ENCODE assay signal across 21 cellular contexts in the genomic region with DNA sequence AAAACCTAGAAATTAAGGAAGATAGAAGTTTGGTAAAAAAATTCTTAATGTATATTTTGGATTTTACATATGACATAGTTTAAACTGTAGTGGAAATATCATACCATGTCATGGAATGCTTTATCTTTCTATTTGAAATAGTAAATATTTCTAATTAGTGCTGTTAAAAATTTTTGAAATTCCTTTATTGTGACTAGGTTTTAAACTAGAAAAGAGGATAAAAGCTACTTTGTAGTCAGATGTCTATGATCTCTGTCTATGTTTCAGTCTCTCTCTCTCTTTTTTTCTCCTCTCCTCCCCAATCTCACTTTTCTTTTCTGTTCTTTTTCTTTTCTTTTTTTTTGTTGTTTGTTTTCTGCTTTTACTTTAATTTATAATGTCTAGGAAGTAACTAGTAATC.
DNase-seq lines count a peak whose midpoint lies in the region; ATAC-seq, FAIRE-seq and TF ChIP-seq lines count a peak whose summit lies in the region.
"Had no signal": no experiment of that assay in that cellular context is flagged by ENCODE, and none has a peak within 500 bp of the region (broad histone marks: within the 10 kb centered on the region; RNA-seq: fewer than 3 reads in every experiment).

No MANE protein-coding gene starts in this region.

- H3K4ac ChIP-seq in mesenchymal stem cell (ENCODE audit: low read depth in 1 of 2, low read length in 2 of 2), result no peak overlapping the region

- H3K27ac Mint-ChIP-seq in MCF 10A (ENCODE audit: low read depth, unreplicated experiment), result no peak overlapping the region

- POLR2A ChIA-PET in MCF 10A (lab: Yijun Ruan, JAX), result interaction anchor here (0.8 to 1.8 kb wide), 2 partner anchors 281 to 1461 kb away, joined by 3 read pairs; no protein-coding TSS in a partner anchor

- no peak overlapping the region for H2BK5ac ChIP-seq in mesenchymal stem cell (ENCODE audit: low read depth, low read length, poor library complexity, severe bottlenecking)

- DNase-seq in mammary epithelial cell (no peak), MCF 10A (ENCODE audit: unreplicated experiment) (no peak), NCI-H1105 (lab: John Stamatoyannopoulos, UW) (no peak), coronary artery (ENCODE audit: low spot score) (no peak), mesenchymal stem cell (no peak)
- DNase-seq: Caco-2; DMS53; GDM1; NCI-H1092; NCI-H1694; NCI-H2107; NCI-H69; NK-92 treated with Interleukin-12 subunit alpha and Interleukin-12 subunit beta, amount 100 ng/mL, for 24 hours; OCI-M1 had no signal

- in situ Hi-C loops in mammary epithelial cell (cut with MboI; ENCODE audit: low sequenced_read_pairs in 2 of 2), result no loop called here

- H3K4me1 Mint-ChIP-seq in MCF 10A (ENCODE audit: insufficient read depth, unreplicated experiment), result peaks cover 9% of the 10 kb centered on the region

- H3K4me3 ChIP-seq in mammary epithelial cell (replicated peaks in 1 of 3; ENCODE audit: insufficient read depth in 1 of 3, low read depth in 2 of 3, low read length in 3 of 3), result no peak overlapping the region
- H3K4me3 ChIP-seq in coronary artery, result no peak overlapping the region
- no peak overlapping the region for H3K4me3 ChIP-seq in mesenchymal stem cell (ENCODE audit: insufficient read depth in 1 of 2, low read depth in 1 of 2, low read length in 2 of 2)
- H3K4me3 ChIP-seq: BLaER1 treated with 17β-estradiol and CSF1 and Interleukin-3, amounts not matched to agents 10 nM and 100 nM had no signal

- H3K27me3 ChIP-seq in mammary epithelial cell (ENCODE audit: insufficient read depth, low read length) (no peaks in the 10 kb centered on the region), mesenchymal stem cell (ENCODE audit: control insufficient read depth in 1 of 2, insufficient read depth in 1 of 2, low read length in 2 of 2) (no peaks in the 10 kb centered on the region)
- H3K27me3 ChIP-seq: BLaER1 treated with 17β-estradiol and CSF1 and Interleukin-3, amounts not matched to agents 10 nM and 100 nM had no signal

- CTCF ChIA-PET in mammary epithelial cell (lab: Charles Lee; ENCODE audit: low non-redundant PET) (no interaction called here), MCF 10A (lab: Yijun Ruan, JAX) (no interaction called here)

- H3K9ac ChIP-seq in mammary epithelial cell (ENCODE audit: insufficient read depth, low read length) (no peak overlapping the region), mesenchymal stem cell (ENCODE audit: low read length) (no peak overlapping the region)
- H3K9ac ChIP-seq: BLaER1 treated with 17β-estradiol and CSF1 and Interleukin-3, amounts not matched to agents 10 nM and 100 nM had no signal

- H4K8ac ChIP-seq in mesenchymal stem cell (ENCODE audit: low read length), result no peak overlapping the region

- peak overlapping the region; percentile 8 for H3K27ac ChIP-seq in mammary epithelial cell (ENCODE audit: insufficient read depth, low read depth, low read length)
- no peak overlapping the region for H3K27ac ChIP-seq in coronary artery
- H3K27ac ChIP-seq in mesenchymal stem cell (ENCODE audit: low read length, poor library complexity, severe bottlenecking), result no peak overlapping the region
- H3K27ac ChIP-seq: 22Rv1; BLaER1 treated with 17β-estradiol and CSF1 and Interleukin-3, amounts not matched to agents 10 nM and 100 nM; RWPE1 had no signal

- no peak overlapping the region for H3K4me2 ChIP-seq in mammary epithelial cell (ENCODE audit: insufficient read depth, low read depth, low read length)
- no peak overlapping the region for H3K4me2 ChIP-seq in mesenchymal stem cell (ENCODE audit: low read length, poor library complexity, severe bottlenecking)
- H3K4me2 ChIP-seq: BLaER1 treated with 17β-estradiol and CSF1 and Interleukin-3, amounts not matched to agents 10 nM and 100 nM had no signal

- no peaks in the 10 kb centered on the region for H4K20me1 ChIP-seq in mammary epithelial cell (ENCODE audit: insufficient read depth, low read length)

- dilution Hi-C loops in mammary epithelial cell (cut with HindIII; ENCODE audit: low sequenced_read_pairs), result no loop called here

- H2BK120ac ChIP-seq in mesenchymal stem cell (ENCODE audit: low read depth, low read length), result no peak overlapping the region

- no peak overlapping the region for H3K4me3 Mint-ChIP-seq in MCF 10A (ENCODE audit: unreplicated experiment)

- H3K4me1 ChIP-seq in mammary epithelial cell (ENCODE audit: insufficient read depth, low read length), result peaks cover 2% of the 10 kb centered on the region
- no peaks in the 10 kb centered on the region for H3K4me1 ChIP-seq in mesenchymal stem cell (ENCODE audit: control insufficient read depth, insufficient read depth, low read depth, low read length)
- H3K4me1 ChIP-seq: BLaER1 treated with 17β-estradiol and CSF1 and Interleukin-3, amounts not matched to agents 10 nM and 100 nM had no signal

- H2AK5ac ChIP-seq in mesenchymal stem cell (ENCODE audit: low read length, severe bottlenecking), result no peak overlapping the region

- ATAC-seq in SK-N-SH treated with all-trans-retinoic acid at 6 μM for 48 hours (no peak), HG03354 (IDR thresholded peaks at IDR 0.05; ENCODE audit: poor library complexity, severe bottlenecking, unreplicated experiment) (no peak)

- H3K27me3 Mint-ChIP-seq in MCF 10A (ENCODE audit: insufficient read depth, unreplicated experiment), result no peaks in the 10 kb centered on the region

- peak; percentile 94 for FAIRE-seq in islet of Langerhans (lab: Jason Lieb, UNC)
- FAIRE-seq: HTR-8/SVneo had no signal

- TF ChIP-seq CTCF in mammary epithelial cell (conservative IDR thresholded peaks at IDR 0.05 in 1 of 2, IDR thresholded peaks at IDR 0.05 in 1 of 2; ENCODE audit: extremely low read depth in 1 of 2, insufficient read depth in 1 of 2, low read depth in 1 of 2, low read length in 2 of 2) (no peak), MCF 10A (IDR thresholded peaks at IDR 0.05; ENCODE audit: unreplicated experiment) (no peak), coronary artery (IDR thresholded peaks at IDR 0.05) (no peak)

- no peaks in the 10 kb centered on the region for H3K9me3 Mint-ChIP-seq in MCF 10A (ENCODE audit: unreplicated experiment)

- H2AFZ ChIP-seq in mammary epithelial cell (ENCODE audit: low read depth, low read length), result no peak overlapping the region
- no peak overlapping the region for H2AFZ ChIP-seq in mesenchymal stem cell (ENCODE audit: low read depth, low read length)

- H3K79me2 ChIP-seq in mammary epithelial cell (ENCODE audit: insufficient read depth, low read length), result no peaks in the 10 kb centered on the region

- H3K18ac ChIP-seq in mesenchymal stem cell (ENCODE audit: low read depth in 1 of 2, low read length in 2 of 2), result no peak overlapping the region

- no peaks in the 10 kb centered on the region for H3K36me3 Mint-ChIP-seq in MCF 10A (ENCODE audit: insufficient read depth, unreplicated experiment)

- no peaks in the 10 kb centered on the region for H3K36me3 ChIP-seq in mammary epithelial cell (ENCODE audit: insufficient read depth, low read length)
- H3K36me3 ChIP-seq in mesenchymal stem cell (ENCODE audit: control insufficient read depth in 1 of 2, insufficient read depth in 2 of 2, low read depth in 1 of 2, low read length in 2 of 2), result no peaks in the 10 kb centered on the region

- H2BK15ac ChIP-seq in mesenchymal stem cell (ENCODE audit: low read depth, poor library complexity, severe bottlenecking), result no peak overlapping the region

- H3K14ac ChIP-seq in mesenchymal stem cell (ENCODE audit: low read length in 2 of 2), result no peak overlapping the region

- H2BK12ac ChIP-seq in mesenchymal stem cell (ENCODE audit: low read length in 2 of 2), result no peak overlapping the region

- H3K79me1 ChIP-seq in mesenchymal stem cell (replicated peaks; ENCODE audit: low read length, poor library complexity, severe bottlenecking), result peaks cover 3% of the 10 kb centered on the region

- intact Hi-C loops in mammary epithelial cell (cut with micrococcal nuclease), result no loop called here
- intact Hi-C loops in MCF 10A (cut with micrococcal nuclease), result no loop called here

- H4K91ac ChIP-seq in mesenchymal stem cell (ENCODE audit: low read length), result no peak overlapping the region

- H3K9me3 ChIP-seq in mammary epithelial cell (replicated peaks; ENCODE audit: insufficient read depth, low read length), result no peaks in the 10 kb centered on the region
- H3K9me3 ChIP-seq in mesenchymal stem cell (ENCODE audit: control insufficient read depth, low read length), result no peaks in the 10 kb centered on the region
- H3K9me3 ChIP-seq: BLaER1 treated with 17β-estradiol and CSF1 and Interleukin-3, amounts not matched to agents 10 nM and 100 nM had no signal

- BruUV-seq in mammary epithelial cell (replicated peaks; lab: Mats Ljungman, UMichigan) (no TSS peak), MCF 10A (replicated peaks; lab: Mats Ljungman, UMichigan) (no TSS peak)

- no peak overlapping the region for H3K23ac ChIP-seq in mesenchymal stem cell (ENCODE audit: low read length in 2 of 2)

TF ChIP-seq in SK-N-SH treated with all-trans-retinoic acid at 6 μM for 48 hours, 23 proteins besides CTCF, POLR2A, EP300 and RAD21:
- TF ChIP-seq BACH2 (CRISPR knock-in tag; IDR thresholded peaks at IDR 0.05; ENCODE audit: borderline replicate concordance) (no peak), RARB (CRISPR knock-in tag; IDR thresholded peaks at IDR 0.05) (no peak), ISL1 (CRISPR knock-in tag; IDR thresholded peaks at IDR 0.05) (peak; percentile 43; the same call in 1 of the 2 replicates), OSR1 (CRISPR knock-in tag; IDR thresholded peaks at IDR 0.05) (no peak), PPARA (CRISPR knock-in tag; IDR thresholded peaks at IDR 0.05; ENCODE audit: borderline replicate concordance) (no peak)
